In genomic region chr1:218570456-218570855, GRCh38 we compare ENCODE assay signal across 38 cellular contexts.
"Had no signal": no experiment of that assay in that cellular context is flagged by ENCODE, and none has a peak within 500 bp of the region (broad histone marks: within the 10 kb centered on the region; RNA-seq: fewer than 3 reads in every experiment).

No MANE protein-coding gene starts in this region.

- DNase-seq: activated CD4-positive, alpha-beta memory T cell treated with anti-CD3 and anti-CD28 coated beads, Interleukin-2, amount 10 ng/mL, durations not matched to agents 7 days and 5 days; activated CD4-positive, alpha-beta T cell treated with anti-CD3 and anti-CD28 coated beads for 1 hour; activated CD4-positive, alpha-beta T cell treated with anti-CD3 and anti-CD28 coated beads for 36 hours; activated CD4-positive, alpha-beta T cell treated with anti-CD3 and anti-CD28 coated beads for 48 hours; activated CD4-positive, alpha-beta T cell treated with anti-CD3 and anti-CD28 coated beads, Interleukin-2, amount 10 ng/mL, durations not matched to agents 7 days and 5 days; activated CD4-positive, alpha-beta T cell treated with anti-CD3 and anti-CD28 coated beads, Interleukin-2, amount 50 U/mL, for 48 hours; activated CD4-positive, CD25-positive, alpha-beta regulatory T cell; activated CD8-positive, alpha-beta memory T cell treated with anti-CD3 and anti-CD28 coated beads for 24 hours; activated CD8-positive, alpha-beta memory T cell treated with anti-CD3 and anti-CD28 coated beads, Interleukin-2, amount 10 ng/mL, durations not matched to agents 7 days and 5 days; activated CD8-positive, alpha-beta memory T cell treated with anti-CD3 and anti-CD28 coated beads, Interleukin-2, amount 50 U/mL, for 48 hours; activated CD8-positive, alpha-beta T cell treated with anti-CD3 and anti-CD28 coated beads, Interleukin-2, amount 10 ng/mL, durations not matched to agents 7 days and 5 days; activated effector memory CD4-positive, alpha-beta T cell treated with Interleukin-2 at 50 U/mL for 16 hours; activated gamma-delta T cell; activated naive CD4-positive, alpha-beta T cell treated with anti-CD3 and anti-CD28 coated beads, Interleukin-2, amount 10 ng/mL, durations not matched to agents 7 days and 5 days; activated naive CD4-positive, alpha-beta T cell treated with Interleukin-2 at 50 U/mL for 16 hours; activated naive CD8-positive, alpha-beta T cell treated with anti-CD3 and anti-CD28 coated beads, Interleukin-2, amount 10 ng/mL, durations not matched to agents 7 days and 5 days; activated naive CD8-positive, alpha-beta T cell treated with anti-CD3 and anti-CD28 coated beads, Interleukin-2, amount 50 U/mL, for 24 hours; activated T-cell treated with anti-CD3 and anti-CD28 coated beads, Interleukin-2, amount 50 U/mL, for 24 hours; activated T-cell treated with anti-CD3 and anti-CD28 coated beads, Interleukin-2, amount 50 U/mL, for 48 hours; adrenal gland; amygdala; anterior cingulate cortex; caudate nucleus; cerebellar nuclear complex; T-helper 2 cell; T-helper 9 cell; WERI-Rb-1 had no signal

- H3K36me3 Mint-ChIP-seq: activated CD8-positive, alpha-beta memory T cell treated with anti-CD3 and anti-CD28 coated beads, Interleukin-2, amount 10 ng/mL, durations not matched to agents 7 days and 5 days; activated naive CD4-positive, alpha-beta T cell treated with anti-CD3 and anti-CD28 coated beads, Interleukin-2, amount 10 ng/mL, durations not matched to agents 7 days and 5 days; activated naive CD4-positive, alpha-beta T cell treated with anti-CD3 and anti-CD28 coated beads, Interleukin-2, amount 50 U/mL, for 24 hours; activated naive CD8-positive, alpha-beta T cell; activated naive CD8-positive, alpha-beta T cell treated with anti-CD3 and anti-CD28 coated beads, Interleukin-2, amount 10 ng/mL, durations not matched to agents 7 days and 5 days; brain; WTC11 had no signal

- ATAC-seq: activated CD4-positive, alpha-beta T cell treated with anti-CD3 and anti-CD28 coated beads for 36 hours; activated CD4-positive, CD25-positive, alpha-beta regulatory T cell treated with anti-CD3 and anti-CD28 coated beads, Interleukin-2, amount 50 U/mL, for 24 hours; activated CD8-positive, alpha-beta memory T cell treated with anti-CD3 and anti-CD28 coated beads, Interleukin-2, amount 10 ng/mL, durations not matched to agents 7 days and 5 days; activated CD8-positive, alpha-beta T cell treated with anti-CD3 and anti-CD28 coated beads, Interleukin-2, amount 10 ng/mL, durations not matched to agents 7 days and 5 days; activated naive CD8-positive, alpha-beta T cell treated with anti-CD3 and anti-CD28 coated beads, Interleukin-2, amount 50 U/mL, for 24 hours; WTC11 had no signal

- H3K36me3 ChIP-seq: adrenal gland, ascending aorta, cardiac muscle cell, WERI-Rb-1 had no signal

- H3K27ac Mint-ChIP-seq: activated CD4-positive, alpha-beta memory T cell treated with anti-CD3 and anti-CD28 coated beads, Interleukin-2, amount 10 ng/mL, durations not matched to agents 7 days and 5 days; activated CD4-positive, alpha-beta T cell treated with anti-CD3 and anti-CD28 coated beads for 36 hours; activated CD4-positive, alpha-beta T cell treated with anti-CD3 and anti-CD28 coated beads, Interleukin-2, amount 10 ng/mL, durations not matched to agents 7 days and 5 days; activated CD8-positive, alpha-beta memory T cell treated with anti-CD3 and anti-CD28 coated beads, Interleukin-2, amount 10 ng/mL, durations not matched to agents 7 days and 5 days; activated CD8-positive, alpha-beta T cell treated with anti-CD3 and anti-CD28 coated beads, Interleukin-2, amount 10 ng/mL, durations not matched to agents 7 days and 5 days; activated naive CD4-positive, alpha-beta T cell treated with anti-CD3 and anti-CD28 coated beads, Interleukin-2, amount 10 ng/mL, durations not matched to agents 7 days and 5 days; activated naive CD4-positive, alpha-beta T cell treated with anti-CD3 and anti-CD28 coated beads, Interleukin-2, amount 50 U/mL, for 24 hours; activated naive CD8-positive, alpha-beta T cell; activated naive CD8-positive, alpha-beta T cell treated with anti-CD3 and anti-CD28 coated beads, Interleukin-2, amount 10 ng/mL, durations not matched to agents 7 days and 5 days; activated naive CD8-positive, alpha-beta T cell treated with anti-CD3 and anti-CD28 coated beads, Interleukin-2, amount 50 U/mL, for 24 hours; activated T-cell treated with anti-CD3 and anti-CD28 coated beads, Interleukin-2, amount 50 U/mL, for 24 hours; activated T-helper 2 cell treated with anti-CD3 and anti-CD28 coated beads, Interferon-gamma antibody, Interleukin-2, Interleukin-4, amounts not matched to agents 10 μg/mL and 5 μg/mL and 100 μg/mL, durations not matched to agents 14 hours and 24 hours and 36 hours; T-helper 1 cell treated with Interleukin-12 subunit alpha and Interleukin-12 subunit beta and Interleukin-4 antibody, amounts not matched to agents 30 μg/mL and 1 μg/mL, for 36 hours; T-helper 2 cell treated with Interferon-gamma antibody and Interleukin-4, amounts not matched to agents 5 μg/mL and 100 μg/mL, for 36 hours; WTC11 had no signal

- H3K9me3 ChIP-seq: adrenal gland, ascending aorta had no signal

- H3K4me1 Mint-ChIP-seq: activated CD4-positive, alpha-beta memory T cell treated with anti-CD3 and anti-CD28 coated beads, Interleukin-2, amount 10 ng/mL, durations not matched to agents 7 days and 5 days; activated CD4-positive, alpha-beta T cell treated with anti-CD3 and anti-CD28 coated beads for 36 hours; activated CD4-positive, alpha-beta T cell treated with anti-CD3 and anti-CD28 coated beads, Interleukin-2, amount 10 ng/mL, durations not matched to agents 7 days and 5 days; activated CD8-positive, alpha-beta memory T cell treated with anti-CD3 and anti-CD28 coated beads, Interleukin-2, amount 10 ng/mL, durations not matched to agents 7 days and 5 days; activated naive CD4-positive, alpha-beta T cell treated with anti-CD3 and anti-CD28 coated beads, Interleukin-2, amount 10 ng/mL, durations not matched to agents 7 days and 5 days; activated naive CD4-positive, alpha-beta T cell treated with anti-CD3 and anti-CD28 coated beads, Interleukin-2, amount 50 U/mL, for 24 hours; activated naive CD8-positive, alpha-beta T cell treated with anti-CD3 and anti-CD28 coated beads, Interleukin-2, amount 10 ng/mL, durations not matched to agents 7 days and 5 days; activated naive CD8-positive, alpha-beta T cell treated with anti-CD3 and anti-CD28 coated beads, Interleukin-2, amount 50 U/mL, for 24 hours; central memory CD8-positive, alpha-beta T cell had no signal

- H3K4me3 Mint-ChIP-seq: activated CD4-positive, alpha-beta memory T cell treated with anti-CD3 and anti-CD28 coated beads, Interleukin-2, amount 10 ng/mL, durations not matched to agents 7 days and 5 days; activated CD4-positive, alpha-beta T cell treated with anti-CD3 and anti-CD28 coated beads for 36 hours; activated CD4-positive, alpha-beta T cell treated with anti-CD3 and anti-CD28 coated beads, Interleukin-2, amount 10 ng/mL, durations not matched to agents 7 days and 5 days; activated CD8-positive, alpha-beta memory T cell treated with anti-CD3 and anti-CD28 coated beads, Interleukin-2, amount 10 ng/mL, durations not matched to agents 7 days and 5 days; activated CD8-positive, alpha-beta T cell treated with anti-CD3 and anti-CD28 coated beads, Interleukin-2, amount 10 ng/mL, durations not matched to agents 7 days and 5 days; activated naive CD4-positive, alpha-beta T cell treated with anti-CD3 and anti-CD28 coated beads, Interleukin-2, amount 10 ng/mL, durations not matched to agents 7 days and 5 days; activated naive CD4-positive, alpha-beta T cell treated with anti-CD3 and anti-CD28 coated beads, Interleukin-2, amount 50 U/mL, for 24 hours; activated naive CD8-positive, alpha-beta T cell; activated naive CD8-positive, alpha-beta T cell treated with anti-CD3 and anti-CD28 coated beads, Interleukin-2, amount 10 ng/mL, durations not matched to agents 7 days and 5 days; activated naive CD8-positive, alpha-beta T cell treated with anti-CD3 and anti-CD28 coated beads, Interleukin-2, amount 50 U/mL, for 24 hours; activated T-cell treated with anti-CD3 and anti-CD28 coated beads, Interleukin-2, amount 50 U/mL, for 24 hours; brain; central memory CD8-positive, alpha-beta T cell; T-helper 1 cell treated with Interleukin-12 subunit alpha and Interleukin-12 subunit beta and Interleukin-4 antibody, amounts not matched to agents 30 μg/mL and 1 μg/mL, for 36 hours; T-helper 2 cell treated with Interferon-gamma antibody and Interleukin-4, amounts not matched to agents 5 μg/mL and 100 μg/mL, for 36 hours; WTC11 had no signal

- H3K27ac ChIP-seq: adrenal gland, ascending aorta, cardiac muscle cell, WERI-Rb-1 had no signal

- H3K9me3 Mint-ChIP-seq: activated CD4-positive, alpha-beta memory T cell treated with anti-CD3 and anti-CD28 coated beads, Interleukin-2, amount 10 ng/mL, durations not matched to agents 7 days and 5 days; activated CD4-positive, alpha-beta T cell treated with anti-CD3 and anti-CD28 coated beads, Interleukin-2, amount 10 ng/mL, durations not matched to agents 7 days and 5 days; activated naive CD4-positive, alpha-beta T cell treated with anti-CD3 and anti-CD28 coated beads, Interleukin-2, amount 10 ng/mL, durations not matched to agents 7 days and 5 days; activated naive CD4-positive, alpha-beta T cell treated with anti-CD3 and anti-CD28 coated beads, Interleukin-2, amount 50 U/mL, for 24 hours; activated naive CD8-positive, alpha-beta T cell treated with anti-CD3 and anti-CD28 coated beads, Interleukin-2, amount 10 ng/mL, durations not matched to agents 7 days and 5 days; activated naive CD8-positive, alpha-beta T cell treated with anti-CD3 and anti-CD28 coated beads, Interleukin-2, amount 50 U/mL, for 24 hours; activated T-cell treated with anti-CD3 and anti-CD28 coated beads, Interleukin-2, amount 50 U/mL, for 24 hours; activated T-helper 2 cell treated with anti-CD3 and anti-CD28 coated beads, Interferon-gamma antibody, Interleukin-2, Interleukin-4, amounts not matched to agents 10 μg/mL and 5 μg/mL and 100 μg/mL, durations not matched to agents 14 hours and 24 hours and 36 hours; T-helper 1 cell treated with Interleukin-12 subunit alpha and Interleukin-12 subunit beta and Interleukin-4 antibody, amounts not matched to agents 30 μg/mL and 1 μg/mL, for 36 hours; T-helper 2 cell treated with Interferon-gamma antibody and Interleukin-4, amounts not matched to agents 5 μg/mL and 100 μg/mL, for 36 hours; WTC11 had no signal

- H3K27me3 Mint-ChIP-seq: activated CD4-positive, alpha-beta memory T cell treated with anti-CD3 and anti-CD28 coated beads, Interleukin-2, amount 10 ng/mL, durations not matched to agents 7 days and 5 days; activated CD4-positive, alpha-beta T cell treated with anti-CD3 and anti-CD28 coated beads, Interleukin-2, amount 10 ng/mL, durations not matched to agents 7 days and 5 days; activated CD8-positive, alpha-beta memory T cell treated with anti-CD3 and anti-CD28 coated beads, Interleukin-2, amount 10 ng/mL, durations not matched to agents 7 days and 5 days; activated naive CD4-positive, alpha-beta T cell treated with anti-CD3 and anti-CD28 coated beads, Interleukin-2, amount 10 ng/mL, durations not matched to agents 7 days and 5 days; activated naive CD4-positive, alpha-beta T cell treated with anti-CD3 and anti-CD28 coated beads, Interleukin-2, amount 50 U/mL, for 24 hours; activated naive CD8-positive, alpha-beta T cell treated with anti-CD3 and anti-CD28 coated beads, Interleukin-2, amount 10 ng/mL, durations not matched to agents 7 days and 5 days; activated naive CD8-positive, alpha-beta T cell treated with anti-CD3 and anti-CD28 coated beads, Interleukin-2, amount 50 U/mL, for 24 hours; activated T-cell treated with anti-CD3 and anti-CD28 coated beads, Interleukin-2, amount 50 U/mL, for 24 hours; central memory CD8-positive, alpha-beta T cell had no signal

- H3K27me3 ChIP-seq: adrenal gland, ascending aorta, cardiac muscle cell had no signal

- H3K4me1 ChIP-seq: adrenal gland, ascending aorta had no signal

- H3K4me3 ChIP-seq: adrenal gland, ascending aorta, cardiac muscle cell had no signal
